Comparison of ENCODE assay signal across 9 cellular contexts in genomic region chr6:157322792-157323113, GRCh38. TPM values are rescaled to one million over a fixed set of nuclear protein-coding genes. Genes with fewer than 3 reads are reported as not detected.
DNase-seq lines count a peak whose midpoint lies in the region; ATAC-seq and TF ChIP-seq lines count a peak whose summit lies in the region.
"Had no signal": no experiment of that assay in that cellular context is flagged by ENCODE, and none has a peak within 500 bp of the region (broad histone marks: within the 10 kb centered on the region; RNA-seq: fewer than 3 reads in every experiment).

No MANE protein-coding gene starts in this region.

- peak overlapping the region; percentile 84 for H3K9ac ChIP-seq in PC-3 (ENCODE audit: low read length)

- peaks cover 35% of the 10 kb centered on the region for H3K4me1 Mint-ChIP-seq in CD4-positive, alpha-beta T cell (ENCODE audit: low read depth)

- POLR2A ChIA-PET in CD4-positive, alpha-beta T cell (lab: Charles Lee), result interaction anchor here (1.0 to 3.8 kb wide), 6 partner anchors 8 to 247 kb away, joined by 3 to 38 read pairs (median 6); partner anchors contain the start of gene ZDHHC14
- POLR2A ChIA-PET in PC-3 (lab: Charles Lee; ENCODE audit: unreplicated experiment), result no interaction called here

- H3K9me2 ChIP-seq in PC-3 (replicated peaks; ENCODE audit: low read length), result no peaks in the 10 kb centered on the region

- peak overlapping the region; percentile 90 for H3K4me3 Mint-ChIP-seq in CD4-positive, alpha-beta T cell

- peak overlapping the region; percentile 74 for H3K27ac Mint-ChIP-seq in CD4-positive, alpha-beta T cell

- no peak for ATAC-seq in CD4-positive, alpha-beta T cell (ENCODE audit: poor library complexity)
- ATAC-seq in PC-3, result no peak

- peak overlapping the region; percentile 85 for H3K4me3 ChIP-seq in PC-3 (ENCODE audit: low read length)
- peak overlapping the region; percentile 91 for H3K4me3 ChIP-seq in epithelial cell of esophagus (ENCODE audit: low read length)
- H3K4me3 ChIP-seq in osteoblast (ENCODE audit: insufficient read depth, low read length), result peak overlapping the region; percentile 99

- CTCF ChIA-PET in CD4-positive, alpha-beta T cell (lab: Charles Lee), result interaction anchor here (1.2 to 2.2 kb wide), 2 partner anchors 8 to 1829 kb away, joined by 3 to 9 read pairs; no protein-coding TSS in a partner anchor
- CTCF ChIA-PET in PC-3 (lab: Charles Lee), result interaction anchor here (0.6 to 1.3 kb wide), 2 partner anchors 8 to 282 kb away, joined by 3 to 7 read pairs; no protein-coding TSS in a partner anchor

- TF ChIP-seq CTCF in CD4-positive, alpha-beta T cell (IDR thresholded peaks at IDR 0.05), result no peak
- TF ChIP-seq CTCF in PC-3 (conservative IDR thresholded peaks at IDR 0.05; ENCODE audit: low read depth, low read length) (no peak), epithelial cell of esophagus (IDR thresholded peaks at IDR 0.05; ENCODE audit: insufficient read depth, low read depth, low read length, missing control alignments) (no peak), osteoblast (IDR thresholded peaks at IDR 0.05; ENCODE audit: extremely low read depth, low read depth, low read length) (no peak), GM10266 (IDR thresholded peaks at IDR 0.05; ENCODE audit: control insufficient read depth, insufficient read depth, low read depth, missing control alignments) (no peak)

- no peaks in the 10 kb centered on the region for H3F3A ChIP-seq in PC-3 (ENCODE audit: low read length, unreplicated experiment)

- H3K4me2 ChIP-seq in PC-3 (ENCODE audit: low read length) (peak overlapping the region; percentile 85), osteoblast (ENCODE audit: insufficient read depth, low read length) (peak overlapping the region; percentile 100)

- intact Hi-C loops in CD4-positive, alpha-beta T cell (cut with DNase I, micrococcal nuclease), result loop anchor here (2.0 kb wide), 2 partner anchors 58 to 636 kb away; partner anchors contain the start of gene ZDHHC14 (in 1 of the 2)
- intact Hi-C loops in PC-3 (cut with micrococcal nuclease), result loop anchor here (2.0 to 5.0 kb wide), 2 partner anchors 58 to 105 kb away; partner anchors contain the start of gene ZDHHC14

- H3K9me3 Mint-ChIP-seq in CD4-positive, alpha-beta T cell, result no peaks in the 10 kb centered on the region

- H4K20me1 ChIP-seq in PC-3 (ENCODE audit: low read length) (no peaks in the 10 kb centered on the region), osteoblast (ENCODE audit: insufficient read depth, low read length) (no peaks in the 10 kb centered on the region)

- H3K27ac ChIP-seq in CD4-positive, alpha-beta T cell (ENCODE audit: low read depth, low read length), result peak overlapping the region; percentile 57
- H3K27ac ChIP-seq in PC-3 (ENCODE audit: low read length) (peak overlapping the region; percentile 56), osteoblast (ENCODE audit: low read depth, low read length) (peak overlapping the region; percentile 88)

- H3K27me3 ChIP-seq in CD4-positive, alpha-beta T cell (ENCODE audit: control insufficient read depth, insufficient read depth, low read length), result no peaks in the 10 kb centered on the region
- no peaks in the 10 kb centered on the region for H3K27me3 ChIP-seq in PC-3 (ENCODE audit: low read length)
- H3K27me3 ChIP-seq in osteoblast (ENCODE audit: insufficient read depth, low read length), result no peaks in the 10 kb centered on the region

- peaks cover 8% of the 10 kb centered on the region for H3K4me1 ChIP-seq in PC-3 (ENCODE audit: insufficient read depth, low read length)
- peaks cover 13% of the 10 kb centered on the region for H3K4me1 ChIP-seq in osteoblast (ENCODE audit: insufficient read depth, low read length)

- BruUV-seq in PC-3 (replicated peaks; lab: Mats Ljungman, UMichigan), result no TSS peak

- H3K36me3 ChIP-seq in PC-3 (ENCODE audit: low read depth, low read length) (no peaks in the 10 kb centered on the region; the same call in 1 of the 2 replicates), osteoblast (ENCODE audit: insufficient read depth, low read length) (peaks cover 10% of the 10 kb centered on the region)

- H2AFZ ChIP-seq in PC-3 (ENCODE audit: low read length) (peak overlapping the region; percentile 91), osteoblast (ENCODE audit: low read length) (peak overlapping the region; percentile 97)

- no peaks in the 10 kb centered on the region for H3K9me3 ChIP-seq in CD4-positive, alpha-beta T cell (ENCODE audit: control insufficient read depth, low read length)
- H3K9me3 ChIP-seq in PC-3 (ENCODE audit: low read length) (no peaks in the 10 kb centered on the region), osteoblast (ENCODE audit: low read depth, low read length) (no peaks in the 10 kb centered on the region)

- no peak for DNase-seq in CD4-positive, alpha-beta T cell
- no peak for DNase-seq in PC-3
- no peak for DNase-seq in epithelial cell of esophagus (ENCODE audit: low read depth)
- DNase-seq in osteoblast (ENCODE audit: insufficient read length, low spot score, missing footprints), result no peak
- DNase-seq in GM10266 (ENCODE audit: extremely low spot score), result no peak
- no peak for DNase-seq in GF-D8 (lab: John Stamatoyannopoulos, UW)
- no peak for DNase-seq in activated CD4-positive, CD25-positive, alpha-beta regulatory T cell treated with anti-CD3 and anti-CD28 coated beads, Interleukin-2, amount 50 U/mL, for 72 hours
- no peak for DNase-seq in T1000 (lab: John Stamatoyannopoulos, UW)
- DNase-seq: NCI-H82 had no signal

- H3K36me3 Mint-ChIP-seq in CD4-positive, alpha-beta T cell (ENCODE audit: low read depth), result peaks cover 37% of the 10 kb centered on the region

- peaks cover 20% of the 10 kb centered on the region for H3K27me3 Mint-ChIP-seq in CD4-positive, alpha-beta T cell

- H3K79me2 ChIP-seq in PC-3 (ENCODE audit: low read length) (peaks cover 20% of the 10 kb centered on the region), osteoblast (ENCODE audit: insufficient read depth, low read length) (peaks cover 10% of the 10 kb centered on the region)

RNA-seq across cellular contexts. Expression of gene TMEM242, which starts 0.6 kb away (rescaled TPM):
- total RNA-seq in CD4-positive, alpha-beta T cell, result 10 to 100 TPM; 13.6 to 15.6 TPM
- 7.9 and 10.3 TPM in 2 replicates for total RNA-seq in PC-3 (2014; rRNA removed)
- total RNA-seq in osteoblast, result 5.6 and 6.2 TPM in 2 replicates

RNA-seq across cellular contexts. Expression of gene ZDHHC14, which starts 58.2 kb away (rescaled TPM):
- 1 to 10 TPM; 1.3 to 1.6 TPM for total RNA-seq in CD4-positive, alpha-beta T cell
- total RNA-seq in PC-3 (2014; rRNA removed), result 4.9 and 10.6 TPM in 2 replicates
- 1.4 and 1.8 TPM in 2 replicates for total RNA-seq in osteoblast
